Comparison of ENCODE assay signal across 15 cellular contexts in the genomic region with DNA sequence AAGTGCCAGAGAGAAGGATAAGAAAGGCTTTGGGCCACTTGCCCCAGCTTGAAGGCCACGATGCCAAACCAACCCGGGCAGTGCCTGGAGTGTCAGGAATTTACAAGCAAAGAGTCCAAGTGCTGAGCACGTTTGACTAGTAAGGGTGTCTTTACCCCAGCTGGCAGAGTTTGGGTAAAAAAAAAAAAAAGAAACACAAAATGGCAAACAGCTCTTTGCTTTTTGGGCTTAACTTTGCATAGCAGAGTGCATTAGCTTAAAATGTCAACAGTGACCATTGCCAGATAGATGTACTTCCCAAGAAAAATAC.
DNase-seq lines count a peak whose midpoint lies in the region; ATAC-seq and TF ChIP-seq lines count a peak whose summit lies in the region.
"Had no signal": no experiment of that assay in that cellular context is flagged by ENCODE, and none has a peak within 500 bp of the region (broad histone marks: within the 10 kb centered on the region; RNA-seq: fewer than 3 reads in every experiment).

No MANE protein-coding gene starts in this region.

- H4K20me1 ChIP-seq in OCI-LY7 (ENCODE audit: insufficient read depth, low read length) (no peaks in the 10 kb centered on the region), neural cell (ENCODE audit: insufficient read depth) (no peaks in the 10 kb centered on the region)

- H3K27ac ChIP-seq in OCI-LY7 (ENCODE audit: low read depth, low read length, poor library complexity, severe bottlenecking) (no peak overlapping the region), neural cell (ENCODE audit: low read length) (peak overlapping the region; percentile 75), thyroid gland (no peak overlapping the region)
- H3K27ac ChIP-seq: spleen had no signal

- no peak for ATAC-seq in activated CD4-positive, CD25-positive, alpha-beta regulatory T cell treated with anti-CD3 and anti-CD28 coated beads, Interleukin-2, amount 50 U/mL, for 24 hours
- ATAC-seq: stimulated activated naive CD8-positive, alpha-beta T cell treated with anti-CD3 and anti-CD28 coated beads, Interleukin-15, Interleukin-2, amounts not matched to agents 100 U/mL and 50 U/mL, for 24 hours had no signal

- H3K9me3 ChIP-seq in OCI-LY7 (ENCODE audit: low read length) (no peaks in the 10 kb centered on the region), neural cell (ENCODE audit: low read length) (no peaks in the 10 kb centered on the region), thyroid gland (no peaks in the 10 kb centered on the region)

- H3K79me2 ChIP-seq in OCI-LY7 (ENCODE audit: insufficient read depth, low read depth, low read length) (no peaks in the 10 kb centered on the region), neural cell (replicated peaks; ENCODE audit: insufficient read depth, low read length) (no peaks in the 10 kb centered on the region)

- H2AFZ ChIP-seq in OCI-LY7 (ENCODE audit: low read length) (peak overlapping the region; percentile 40; the same call in 1 of the 2 replicates), neural cell (ENCODE audit: low read depth, low read length) (no peak overlapping the region)

- TF ChIP-seq CTCF in OCI-LY7 (conservative IDR thresholded peaks at IDR 0.05; ENCODE audit: low read length) (no peak), neural cell (IDR thresholded peaks at IDR 0.05; ENCODE audit: poor library complexity, severe bottlenecking) (no peak), thyroid gland (IDR thresholded peaks at IDR 0.05) (no peak)

- H3K4me3 ChIP-seq in OCI-LY7 (ENCODE audit: low read depth, low read length, poor library complexity, severe bottlenecking) (no peak overlapping the region), neural cell (ENCODE audit: low read length) (peak overlapping the region; percentile 32), thyroid gland (replicated peaks in 1 of 3) (no peak overlapping the region)
- H3K4me3 ChIP-seq: spleen had no signal

- H3K36me3 ChIP-seq in OCI-LY7 (ENCODE audit: insufficient read depth, low read length) = no peaks in the 10 kb centered on the region
- H3K36me3 ChIP-seq in neural cell (ENCODE audit: insufficient read depth, low read length) = no peaks in the 10 kb centered on the region
- H3K36me3 ChIP-seq in thyroid gland = no peaks in the 10 kb centered on the region
- H3K36me3 ChIP-seq: spleen had no signal

- DNase-seq in OCI-LY7 (ENCODE audit: low spot score) = no peak
- peak; percentile 58 for DNase-seq in fibroblast of gingiva (ENCODE audit: low read depth)
- peak; percentile 17 to 44 for DNase-seq in thyroid gland
- no peak for DNase-seq in activated CD4-positive, alpha-beta T cell treated with anti-CD3 and anti-CD28 coated beads for 1 hour
- no peak for DNase-seq in ureter (ENCODE audit: low spot score)
- DNase-seq: activated T-cell treated with anti-CD3 and anti-CD28 coated beads for 4 hours; central memory CD4-positive, alpha-beta T cell; KBM-7; NCI-H226; SIG-M5; spleen; stimulated activated naive CD8-positive, alpha-beta T cell treated with anti-CD3 and anti-CD28 coated beads, Interleukin-15, Interleukin-2, amounts not matched to agents 100 U/mL and 50 U/mL, for 24 hours; T-helper 2 cell had no signal

- no TSS peak for BruUV-seq in OCI-LY7 (replicated peaks; lab: Mats Ljungman, UMichigan)

- POLR2A ChIA-PET in OCI-LY7 (lab: Charles Lee) = interaction anchor here (1.4 kb wide), 1 partner anchor 9 kb away, joined by 3 read pairs; no protein-coding TSS in a partner anchor

- intact Hi-C loops in OCI-LY7 (cut with micrococcal nuclease; ENCODE audit: unreplicated experiment) = no loop called here
- intact Hi-C loops in thyroid gland (cut with DNase I) = no loop called here

- peak overlapping the region; percentile 40 for H3K9ac ChIP-seq in neural cell (ENCODE audit: low read length)

- TF ChIP-seq POLR2A in thyroid gland (IDR thresholded peaks at IDR 0.05) = no peak

- H3K9me2 ChIP-seq in OCI-LY7 (ENCODE audit: insufficient read depth, low read length) (no peaks in the 10 kb centered on the region), neural cell (ENCODE audit: insufficient read depth, low read length) (no peaks in the 10 kb centered on the region)

- WGBS in thyroid gland, 2 donors = 25 to 31% methylated on average over 3 of the region's 3 CpGs

- H3K27me3 ChIP-seq in neural cell (ENCODE audit: insufficient read depth, low read depth, low read length) = no peaks in the 10 kb centered on the region
- no peaks in the 10 kb centered on the region for H3K27me3 ChIP-seq in thyroid gland
- H3K27me3 ChIP-seq: spleen had no signal

- H3F3A ChIP-seq in neural cell (ENCODE audit: insufficient read depth, low read length, poor library complexity, severe bottlenecking) = no peaks in the 10 kb centered on the region

- H3K4me2 ChIP-seq in OCI-LY7 (ENCODE audit: low read length) (no peak overlapping the region), neural cell (ENCODE audit: low read length) (peak overlapping the region; percentile 15)

- TF ChIP-seq EP300 in neural cell (conservative IDR thresholded peaks at IDR 0.05; ENCODE audit: poor library complexity, severe bottlenecking) = no peak

- CTCF ChIA-PET in OCI-LY7 (lab: Charles Lee; ENCODE audit: unreplicated experiment) = no interaction called here

- H3K4me1 ChIP-seq in OCI-LY7 (ENCODE audit: insufficient read depth, low read length, poor library complexity, severe bottlenecking) (peaks cover 33% of the 10 kb centered on the region), thyroid gland (peaks cover 24 to 49% of the 10 kb centered on the region in 2 donors)

- TF ChIP-seq RAD21 in neural cell (conservative IDR thresholded peaks at IDR 0.05) = no peak

TF ChIP-seq in neural cell, 6 proteins besides CTCF, POLR2A, EP300 and RAD21:
- TF ChIP-seq TAF1 (IDR thresholded peaks at IDR 0.05; ENCODE audit: low read depth) (no peak), POLR2AphosphoS5 (IDR thresholded peaks at IDR 0.05) (no peak), MXI1 (conservative IDR thresholded peaks at IDR 0.05; ENCODE audit: poor library complexity, severe bottlenecking) (no peak), SMC3 (conservative IDR thresholded peaks at IDR 0.05; ENCODE audit: poor library complexity) (no peak), EZH2 (IDR thresholded peaks at IDR 0.05; ENCODE audit: borderline replicate concordance, insufficient read depth, low read length, poor library complexity, severe bottlenecking) (no peak), REST (IDR thresholded peaks at IDR 0.05; ENCODE audit: borderline replicate concordance) (no peak)

Comparison
In these comparisons a context has a peak if more than half of its experiments do, and no peak if none do; other contexts are left out.
1. DNase-seq: peak in fibroblast of gingiva (single experiment) and thyroid gland (2 of 2); none in OCI-LY7 (single experiment), activated CD4-positive, alpha-beta T cell treated with anti-CD3 and anti-CD28 coated beads for 1 hour (single experiment) and ureter (single experiment).